Comparison of ENCODE assay signal across 1 cellular context in genomic region chr1:1629430-1630190, GRCh38.
A peak's percentile ranks its signal among the peaks of the same experiment; 100 is the strongest.
TF ChIP-seq lines count a peak whose summit lies in the region.

No MANE protein-coding gene starts in this region.

TF ChIP-seq in HEK293, 187 proteins besides CTCF, POLR2A, EP300 and RAD21 (continued from another document):
- TF ChIP-seq PATZ1 (tag by site-specific recombination; IDR thresholded peaks at IDR 0.05) = peak; percentile 29; the same call in 1 of the 2 replicates
- peak; percentile 68 for TF ChIP-seq KLF8 (tag by site-specific recombination; IDR thresholded peaks at IDR 0.05)
- no peak for TF ChIP-seq RBAK (tag by site-specific recombination; IDR thresholded peaks at IDR 0.05)
